Comparison of ENCODE assay signal across 8 cellular contexts in the genomic region with DNA sequence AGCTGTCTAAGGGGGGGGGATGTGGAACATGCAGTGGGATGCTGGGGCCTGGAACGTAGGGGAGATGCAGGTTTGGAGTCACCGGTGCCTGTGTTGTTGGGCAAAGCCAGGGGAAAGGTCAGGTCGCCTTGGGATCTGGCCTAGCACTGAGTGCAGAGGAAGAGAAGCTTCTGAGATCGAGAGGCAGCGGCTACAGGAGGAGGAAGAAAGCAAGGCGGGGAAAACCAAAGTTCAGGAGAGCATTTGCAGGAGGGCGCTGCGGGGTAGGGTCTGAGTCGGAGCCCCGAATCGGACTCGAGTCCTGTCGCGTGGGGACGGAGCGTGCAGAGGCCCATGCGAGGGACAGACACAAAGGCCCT. TPM values are rescaled to one million over a fixed set of nuclear protein-coding genes. Genes with fewer than 3 reads are reported as not detected.
A peak's percentile ranks its signal among the peaks of the same experiment; 100 is the strongest.
DNase-seq lines count a peak whose midpoint lies in the region; ATAC-seq and TF ChIP-seq lines count a peak whose summit lies in the region.

No MANE protein-coding gene starts in this region.

- POLR2A ChIA-PET in OCI-LY7 (lab: Charles Lee), result interaction anchor here (0.5 to 1.0 kb wide), 3 partner anchors 100 to 167 kb away, joined by 3 read pairs; no protein-coding TSS in a partner anchor

- no peak for ATAC-seq in HG03565 (IDR thresholded peaks at IDR 0.05; ENCODE audit: unreplicated experiment)
- ATAC-seq in sciatic nerve, result no peak
- no peak for ATAC-seq in HG03520 (IDR thresholded peaks at IDR 0.05; ENCODE audit: unreplicated experiment)

- no peaks in the 10 kb centered on the region for H3K9me3 ChIP-seq in OCI-LY7 (ENCODE audit: low read length)
- H3K9me3 ChIP-seq in esophagus (ENCODE audit: control insufficient read depth in 2 of 2, insufficient read depth in 1 of 2, low read depth in 1 of 2, low read length in 1 of 2), result no peaks in the 10 kb centered on the region
- H3K9me3 ChIP-seq in prostate gland, result no peaks in the 10 kb centered on the region

- intact Hi-C loops in OCI-LY7 (cut with micrococcal nuclease; ENCODE audit: unreplicated experiment) (loop anchor here (1.0 to 5.0 kb wide), 4 partner anchors 37 to 556 kb away; no protein-coding TSS in a partner anchor), prostate gland (cut with DNase I) (no loop called here), sciatic nerve (cut with DNase I) (no loop called here)

- H3K27ac ChIP-seq in OCI-LY7 (ENCODE audit: low read depth, low read length, poor library complexity, severe bottlenecking) (no peak overlapping the region), esophagus (ENCODE audit: low read depth in 2 of 2, low read length in 1 of 2) (peak overlapping the region; percentile 83 to 92), prostate gland (peak overlapping the region; percentile 93 to 96)

- no peaks in the 10 kb centered on the region for H4K20me1 ChIP-seq in OCI-LY7 (ENCODE audit: insufficient read depth, low read length)

- peak overlapping the region; percentile 74 for H3K4me3 ChIP-seq in OCI-LY7 (ENCODE audit: low read depth, low read length, poor library complexity, severe bottlenecking)
- peak overlapping the region; percentile 68 to 97 for H3K4me3 ChIP-seq in esophagus (ENCODE audit: low read depth in 1 of 2, low read length in 2 of 2)
- H3K4me3 ChIP-seq in prostate gland, result peak overlapping the region; percentile 84 to 98

- WGBS in esophagus, 2 donors, result 18 to 23% methylated on average over 17 of the region's 17 CpGs
- 16% methylated on average over 17 of the region's 17 CpGs for WGBS in prostate gland

- no peak for TF ChIP-seq CTCF in GM13977 (IDR thresholded peaks at IDR 0.05; ENCODE audit: extremely low read depth, insufficient read depth, missing control alignments)
- no peak for TF ChIP-seq CTCF in OCI-LY7 (conservative IDR thresholded peaks at IDR 0.05; ENCODE audit: low read length)
- no peak for TF ChIP-seq CTCF in prostate gland (IDR thresholded peaks at IDR 0.05)

- no peaks in the 10 kb centered on the region for H3K36me3 ChIP-seq in OCI-LY7 (ENCODE audit: insufficient read depth, low read length)
- H3K36me3 ChIP-seq in esophagus (ENCODE audit: control insufficient read depth in 2 of 2, insufficient read depth in 2 of 2, low read length in 1 of 2), result peaks cover 0 to 3% of the 10 kb centered on the region in 2 donors
- H3K36me3 ChIP-seq in prostate gland, result no peaks in the 10 kb centered on the region

- no peak for TF ChIP-seq POLR2A in prostate gland (IDR thresholded peaks at IDR 0.05)

- H3K79me2 ChIP-seq in OCI-LY7 (ENCODE audit: insufficient read depth, low read depth, low read length), result peaks cover 39% of the 10 kb centered on the region

- H3K27me3 ChIP-seq in esophagus (ENCODE audit: control insufficient read depth in 1 of 2, insufficient read depth in 2 of 2, low read length in 2 of 2) (no peaks in the 10 kb centered on the region), prostate gland (replicated peaks; ENCODE audit: insufficient read depth) (no peaks in the 10 kb centered on the region)

- H3K9me2 ChIP-seq in OCI-LY7 (ENCODE audit: insufficient read depth, low read length), result no peaks in the 10 kb centered on the region

- BruUV-seq in OCI-LY7 (replicated peaks; lab: Mats Ljungman, UMichigan), result no TSS peak

- in situ Hi-C loops in GM13977 (cut with MboI; ENCODE audit: low pct_unique_long_range_greater_than_20kb, low sequenced_read_pairs, unreplicated experiment), result no loop called here

- peaks cover 52% of the 10 kb centered on the region for H3K4me1 ChIP-seq in OCI-LY7 (ENCODE audit: insufficient read depth, low read length, poor library complexity, severe bottlenecking)
- H3K4me1 ChIP-seq in esophagus (ENCODE audit: control insufficient read depth in 2 of 2, insufficient read depth in 2 of 2, low read length in 1 of 2), result peaks cover 7 to 30% of the 10 kb centered on the region in 2 donors
- no peaks in the 10 kb centered on the region for H3K4me1 ChIP-seq in prostate gland (replicated peaks)

- H3K4me2 ChIP-seq in OCI-LY7 (ENCODE audit: low read length), result peak overlapping the region; percentile 65

- H2AFZ ChIP-seq in OCI-LY7 (ENCODE audit: low read length), result peak overlapping the region; percentile 54; the same call in 1 of the 2 replicates

- DNase-seq in GM13977 (ENCODE audit: low spot score), result peak; percentile 38
- DNase-seq in OCI-LY7 (ENCODE audit: low spot score), result no peak
- DNase-seq in prostate gland (ENCODE audit: low spot score), result no peak
- DNase-seq in sciatic nerve (ENCODE audit: low spot score), result no peak
- DNase-seq in DMS 273 (lab: John Stamatoyannopoulos, UW; ENCODE audit: unreplicated experiment), result no peak

- CTCF ChIA-PET in OCI-LY7 (lab: Charles Lee; ENCODE audit: unreplicated experiment), result no interaction called here

RNA-seq across cellular contexts. Expression of a gene that starts 1.0 kb away (rescaled TPM):
- total RNA-seq in OCI-LY7 (2014; rRNA removed; shearing (Covaris generic)), result 92.6 and 103 TPM in 2 replicates
- total RNA-seq in OCI-LY7 (2022) (121 TPM in 2 replicates), prostate gland (100 to 1,000 TPM in 1 of 2 donors, 10 to 100 TPM in 1; 67.9 to 129 TPM), sciatic nerve (148 TPM)
- polyA plus RNA-seq in esophagus, result 10 to 100 TPM; 26.2 to 45.3 TPM
